12 cellular contexts compared by ENCODE assay signal in the genomic region with DNA sequence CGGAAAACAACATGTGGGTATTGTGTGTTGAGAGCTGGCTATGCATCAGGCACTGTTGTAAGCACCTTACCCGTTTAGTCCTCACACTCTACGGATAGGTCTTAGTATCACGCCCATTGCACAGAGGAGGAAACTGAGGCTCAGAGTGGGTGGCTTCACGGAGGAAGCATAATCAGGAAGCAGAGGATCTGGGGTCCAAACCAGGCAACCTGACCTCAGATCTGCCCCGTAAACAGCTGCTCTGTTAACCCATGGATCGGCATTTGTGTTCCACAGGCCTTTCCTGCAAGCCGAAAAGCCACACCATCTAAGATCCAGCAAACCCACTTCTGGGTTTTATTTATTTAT.
DNase-seq lines count a peak whose midpoint lies in the region; ATAC-seq and TF ChIP-seq lines count a peak whose summit lies in the region.
"Had no signal": no experiment of that assay in that cellular context is flagged by ENCODE, and none has a peak within 500 bp of the region (broad histone marks: within the 10 kb centered on the region; RNA-seq: fewer than 3 reads in every experiment).

No MANE protein-coding gene starts in this region.

- H3K36me3 ChIP-seq in esophagus (ENCODE audit: control insufficient read depth in 2 of 2, insufficient read depth in 2 of 2, low read length in 1 of 2): no peaks in the 10 kb centered on the region

- H3K9me3 ChIP-seq in right cardiac atrium (ENCODE audit: control insufficient read depth, low read length) (no peaks in the 10 kb centered on the region), esophagus (ENCODE audit: control insufficient read depth in 2 of 2, insufficient read depth in 1 of 2, low read depth in 1 of 2, low read length in 1 of 2) (peaks cover 0 to 14% of the 10 kb centered on the region in 2 donors)

- ATAC-seq in right cardiac atrium: no peak

- no peak for TF ChIP-seq CTCF in osteocyte (IDR thresholded peaks at IDR 0.05)

- intact Hi-C loops in right cardiac atrium (cut with DNase I): no loop called here
- intact Hi-C loops in cardiac septum (cut with DNase I): no loop called here

- no peaks in the 10 kb centered on the region for H3K36me3 Mint-ChIP-seq in osteocyte (ENCODE audit: unreplicated experiment)
- H3K36me3 Mint-ChIP-seq: naive thymus-derived CD8-positive, alpha-beta T cell; T-cell had no signal

- peaks cover 21% of the 10 kb centered on the region for H3K4me1 ChIP-seq in right cardiac atrium (ENCODE audit: control insufficient read depth, insufficient read depth, low read length)
- peaks cover 0 to 8% of the 10 kb centered on the region in 2 donors for H3K4me1 ChIP-seq in esophagus (ENCODE audit: control insufficient read depth in 2 of 2, insufficient read depth in 2 of 2, low read length in 1 of 2)

- H3K4me1 Mint-ChIP-seq in osteocyte (ENCODE audit: unreplicated experiment): peaks cover 43% of the 10 kb centered on the region

- H3K9me3 Mint-ChIP-seq in osteocyte (ENCODE audit: unreplicated experiment): peaks cover 5% of the 10 kb centered on the region
- H3K9me3 Mint-ChIP-seq: T-cell had no signal

- DNase-seq in right cardiac atrium (peak in 1 of 3 donors; percentile 33), cardiac septum (ENCODE audit: low spot score) (no peak), osteocyte (ENCODE audit: extremely low spot score, unreplicated experiment) (no peak), NOMO-1 treated with dmso at 0.1 percent for 144 hours (lab: John Stamatoyannopoulos, UW; ENCODE audit: unreplicated experiment) (no peak), NCI-H526 treated with DMSO at 0.1 percent for 48 hours (lab: John Stamatoyannopoulos, UW) (no peak), SIG-M5 treated with dmso at 0.1 percent for 504 hours (lab: John Stamatoyannopoulos, UW; ENCODE audit: unreplicated experiment) (no peak), ureter (ENCODE audit: low spot score) (no peak)
- DNase-seq: NCI-H1048 had no signal

- no peak overlapping the region for H3K4me3 Mint-ChIP-seq in osteocyte (ENCODE audit: unreplicated experiment)
- H3K4me3 Mint-ChIP-seq: activated CD4-positive, alpha-beta T cell treated with anti-CD3 and anti-CD28 coated beads, Interleukin-2, amount 10 ng/mL, durations not matched to agents 7 days and 5 days had no signal

- 78% methylated on average over 8 of the region's 8 CpGs for WGBS in right cardiac atrium
- 84% methylated on average over 8 of the region's 8 CpGs for WGBS in esophagus, 2 donors

- peaks cover 3% of the 10 kb centered on the region for H3K27me3 Mint-ChIP-seq in osteocyte (ENCODE audit: unreplicated experiment)

- H3K27ac Mint-ChIP-seq in osteocyte (ENCODE audit: unreplicated experiment): peak overlapping the region; percentile 90

- H3K27me3 ChIP-seq in right cardiac atrium (ENCODE audit: control insufficient read depth, insufficient read depth): no peaks in the 10 kb centered on the region
- no peaks in the 10 kb centered on the region for H3K27me3 ChIP-seq in esophagus (ENCODE audit: control insufficient read depth in 1 of 2, insufficient read depth in 2 of 2, low read length in 2 of 2)

- H3K27ac ChIP-seq in right cardiac atrium (ENCODE audit: low read length): peak overlapping the region; percentile 95
- H3K27ac ChIP-seq in esophagus (ENCODE audit: low read depth in 2 of 2, low read length in 1 of 2): peak overlapping the region; percentile 79 to 84

- H3K4me3 ChIP-seq in right cardiac atrium (ENCODE audit: low read length): no peak overlapping the region
- H3K4me3 ChIP-seq in esophagus (ENCODE audit: low read depth in 1 of 2, low read length in 2 of 2): no peak overlapping the region
